In genomic region chr1:41492341-41492848, GRCh38 we compare ENCODE assay signal across 7 cellular contexts. TPM values are rescaled to one million over a fixed set of nuclear protein-coding genes. Genes with fewer than 3 reads are reported as not detected.
DNase-seq lines count a peak whose midpoint lies in the region; ATAC-seq, FAIRE-seq and TF ChIP-seq lines count a peak whose summit lies in the region.

No MANE protein-coding gene starts in this region.

- WGBS in suprapubic skin, result 71% methylated on average over 6 of the region's 7 CpGs

- peaks cover 73% of the 10 kb centered on the region for H3K27me3 Mint-ChIP-seq in activated naive CD4-positive, alpha-beta T cell treated with anti-CD3 and anti-CD28 coated beads, Interleukin-2, amount 10 ng/mL, durations not matched to agents 7 days and 5 days

- DNase-seq in GM06990 (ENCODE audit: extremely low read depth, insufficient read length) (no peak), mucosa of descending colon (peak; percentile 53 to 82 (median 60)), GM19239 (ENCODE audit: insufficient read length, low spot score) (no peak), suprapubic skin (ENCODE audit: low spot score in 2 of 2) (no peak), activated gamma-delta T cell (lab: John Stamatoyannopoulos, UW) (no peak)
- peak; percentile 66 for DNase-seq in activated naive CD4-positive, alpha-beta T cell treated with anti-CD3 and anti-CD28 coated beads, Interleukin-2, amount 10 ng/mL, durations not matched to agents 7 days and 5 days

- peak; percentile 62 for ATAC-seq in mucosa of descending colon

- TF ChIP-seq CTCF in GM06990 (IDR thresholded peaks at IDR 0.05; ENCODE audit: insufficient read depth, low read length, poor library complexity, severe bottlenecking), result peak; percentile 77
- peak; percentile 79 for TF ChIP-seq CTCF in Loucy (conservative IDR thresholded peaks at IDR 0.05; ENCODE audit: low read length)
- TF ChIP-seq CTCF in mucosa of descending colon (IDR thresholded peaks at IDR 0.05), result peak; percentile 51
- peak in 1 of 2 donors; percentile 46 for TF ChIP-seq CTCF in suprapubic skin (IDR thresholded peaks at IDR 0.05)

- no peaks in the 10 kb centered on the region for H3F3A ChIP-seq in Loucy (ENCODE audit: low read depth)

- H4K20me1 ChIP-seq in Loucy (ENCODE audit: insufficient read depth, low read length, poor library complexity, severe bottlenecking), result no peaks in the 10 kb centered on the region

- H3K9me3 Mint-ChIP-seq in activated naive CD4-positive, alpha-beta T cell treated with anti-CD3 and anti-CD28 coated beads, Interleukin-2, amount 10 ng/mL, durations not matched to agents 7 days and 5 days, result no peaks in the 10 kb centered on the region

- H3K4me1 ChIP-seq in Loucy (ENCODE audit: insufficient read depth, low read length, poor library complexity, severe bottlenecking) (no peaks in the 10 kb centered on the region), mucosa of descending colon (ENCODE audit: low read depth) (peaks cover 15% of the 10 kb centered on the region), suprapubic skin (peaks cover 23% of the 10 kb centered on the region)

- H3K27me3 ChIP-seq in GM06990 (replicated peaks; ENCODE audit: control insufficient read depth, insufficient read depth, low read length) (no peaks in the 10 kb centered on the region; the same call in 1 of the 2 replicates), Loucy (ENCODE audit: insufficient read depth, low read length, poor library complexity, severe bottlenecking) (no peaks in the 10 kb centered on the region), suprapubic skin (no peaks in the 10 kb centered on the region)

- H3K36me3 ChIP-seq in GM06990 (ENCODE audit: control insufficient read depth, insufficient read depth, low read length) (no peaks in the 10 kb centered on the region), Loucy (ENCODE audit: insufficient read depth, low read length) (no peaks in the 10 kb centered on the region), mucosa of descending colon (ENCODE audit: low read depth) (no peaks in the 10 kb centered on the region), suprapubic skin (no peaks in the 10 kb centered on the region)

- intact Hi-C loops in mucosa of descending colon (cut with DNase I, micrococcal nuclease), result no loop called here

- no peak overlapping the region for H3K4me2 ChIP-seq in Loucy (ENCODE audit: low read depth, low read length, poor library complexity, severe bottlenecking)

- H3K27ac Mint-ChIP-seq in activated naive CD4-positive, alpha-beta T cell treated with anti-CD3 and anti-CD28 coated beads, Interleukin-2, amount 10 ng/mL, durations not matched to agents 7 days and 5 days, result no peak overlapping the region

- H3K27ac ChIP-seq in suprapubic skin, result no peak overlapping the region

- peaks cover 7% of the 10 kb centered on the region for H3K4me1 Mint-ChIP-seq in activated naive CD4-positive, alpha-beta T cell treated with anti-CD3 and anti-CD28 coated beads, Interleukin-2, amount 10 ng/mL, durations not matched to agents 7 days and 5 days

- H3K9me2 ChIP-seq in Loucy (replicated peaks; ENCODE audit: low read depth, low read length), result no peaks in the 10 kb centered on the region

- H3K4me3 ChIP-seq in GM06990 (replicated peaks; ENCODE audit: low read depth, low read length), result no peak overlapping the region
- no peak overlapping the region for H3K4me3 ChIP-seq in Loucy (ENCODE audit: low read length, poor library complexity, severe bottlenecking)
- H3K4me3 ChIP-seq in mucosa of descending colon, result no peak overlapping the region
- no peak overlapping the region for H3K4me3 ChIP-seq in suprapubic skin

- no peak for TF ChIP-seq EP300 in suprapubic skin (IDR thresholded peaks at IDR 0.05)

- no peak overlapping the region for H3K9ac ChIP-seq in Loucy (ENCODE audit: low read depth, low read length, poor library complexity, severe bottlenecking)

- no peaks in the 10 kb centered on the region for H3K36me3 Mint-ChIP-seq in activated naive CD4-positive, alpha-beta T cell treated with anti-CD3 and anti-CD28 coated beads, Interleukin-2, amount 10 ng/mL, durations not matched to agents 7 days and 5 days

- H3K79me2 ChIP-seq in Loucy (ENCODE audit: insufficient read depth, low read length), result no peaks in the 10 kb centered on the region

- CTCF ChIA-PET in activated naive CD4-positive, alpha-beta T cell treated with anti-CD3 and anti-CD28 coated beads, Interleukin-2, amount 10 ng/mL, durations not matched to agents 7 days and 5 days (lab: Charles Lee), result interaction anchor here (0.7 to 3.0 kb wide), 9 partner anchors 9 to 681 kb away, joined by 3 to 13 read pairs (median 5); partner anchors contain the start of gene EDN2

- no peak overlapping the region for H3K4me3 Mint-ChIP-seq in activated naive CD4-positive, alpha-beta T cell treated with anti-CD3 and anti-CD28 coated beads, Interleukin-2, amount 10 ng/mL, durations not matched to agents 7 days and 5 days

- no peak overlapping the region for H2AFZ ChIP-seq in Loucy (ENCODE audit: low read length)

- no peak for FAIRE-seq in GM19239 (lab: Jason Lieb, UNC)

- no peaks in the 10 kb centered on the region for H3K9me3 ChIP-seq in Loucy (ENCODE audit: insufficient read depth, low read depth, low read length)
- H3K9me3 ChIP-seq in mucosa of descending colon, result no peaks in the 10 kb centered on the region
- H3K9me3 ChIP-seq in suprapubic skin, result no peaks in the 10 kb centered on the region

- no peak for TF ChIP-seq POLR2A in suprapubic skin (IDR thresholded peaks at IDR 0.05)

RNA-seq across cellular contexts. Expression of gene EDN2, which starts 7.9 kb away (rescaled TPM):
- total RNA-seq in mucosa of descending colon (1 to 10 TPM; 1.6 to 5.8 (median 2.0) TPM), suprapubic skin (10 to 100 TPM in 1 of 4 donors, 1 to 10 TPM in 3; 2.3 to 10.2 (median 8.3) TPM)

Comparison
In these comparisons a context has a peak if more than half of its experiments do, and no peak if none do; other contexts are left out.
1. DNase-seq: peak in activated naive CD4-positive, alpha-beta T cell treated with anti-CD3 and anti-CD28 coated beads, Interleukin-2, amount 10 ng/mL, durations not matched to agents 7 days and 5 days (single experiment) and mucosa of descending colon (3 of 3); none in GM06990 (single experiment), GM19239 (single experiment), suprapubic skin (0 of 2) and activated gamma-delta T cell (single experiment).